9 cellular contexts compared by ENCODE assay signal in the genomic region with DNA sequence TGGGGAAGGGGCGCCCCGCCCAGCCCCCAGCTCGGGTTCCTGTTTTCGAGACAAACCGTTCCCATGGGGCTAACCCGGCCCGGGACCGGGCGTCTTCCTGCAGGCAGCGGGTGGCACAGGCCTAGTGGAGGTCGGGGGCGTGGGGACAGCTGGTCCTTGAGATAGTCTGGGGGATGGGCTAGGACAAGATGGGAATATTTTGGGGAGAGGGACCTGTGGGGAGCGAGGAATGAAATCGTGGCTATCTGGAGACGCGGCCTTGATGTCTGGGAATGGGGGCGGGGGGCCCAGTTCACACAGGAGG. TPM values are rescaled to one million over a fixed set of nuclear protein-coding genes. Genes with fewer than 3 reads are reported as not detected.
DNase-seq lines count a peak whose midpoint lies in the region; ATAC-seq and TF ChIP-seq lines count a peak whose summit lies in the region.
"Had no signal": no experiment of that assay in that cellular context is flagged by ENCODE, and none has a peak within 500 bp of the region (broad histone marks: within the 10 kb centered on the region; RNA-seq: fewer than 3 reads in every experiment).

No MANE protein-coding gene starts in this region.

- H3K36me3 ChIP-seq in H7 (replicated peaks; ENCODE audit: control insufficient read depth, insufficient read depth, low read length), result no peaks in the 10 kb centered on the region
- peaks cover 0 to 9% of the 10 kb centered on the region in 2 donors for H3K36me3 ChIP-seq in left lung

- H3K27me3 ChIP-seq in H7 (ENCODE audit: control insufficient read depth, insufficient read depth, low read length), result peaks cover 40% of the 10 kb centered on the region
- H3K27me3 ChIP-seq in left lung, result peaks cover 5 to 59% of the 10 kb centered on the region in 2 donors

- no peak for TF ChIP-seq CTCF in left lung (IDR thresholded peaks at IDR 0.05)

- ATAC-seq in left lung, result peak; percentile 13
- ATAC-seq in GM18907 (IDR thresholded peaks at IDR 0.05; ENCODE audit: unreplicated experiment), result no peak

- intact Hi-C loops in left lung (cut with DNase I), result no loop called here

- peak overlapping the region; percentile 88 to 99 for H3K27ac ChIP-seq in left lung

- no peak for DNase-seq in H7
- peak; percentile 70 to 91 (median 79) for DNase-seq in T-helper 1 cell
- DNase-seq in astrocyte of the hippocampus (ENCODE audit: low read depth, low spot score), result peak; percentile 26
- DNase-seq in left lung, result peak; percentile 86 to 97
- peak; percentile 26 to 54 for DNase-seq in stimulated activated CD8-positive, alpha-beta memory T cell treated with anti-CD3 and anti-CD28 coated beads, Interleukin-4, amount 100 ng/mL, for 4 hours (ENCODE audit: low read depth in 2 of 2, low spot score in 1 of 2)
- no peak for DNase-seq in HuH-7 (ENCODE audit: low spot score)
- DNase-seq in NCI-H187 treated with DMSO at 0.1 percent for 48 hours (lab: John Stamatoyannopoulos, UW), result no peak

- no peaks in the 10 kb centered on the region for H3K9me3 ChIP-seq in left lung

- H3K4me1 ChIP-seq in left lung, result peaks cover 27 to 53% of the 10 kb centered on the region in 2 donors

- H3K4me3 ChIP-seq in H7 (ENCODE audit: insufficient read depth, low read depth, low read length) (peak overlapping the region; percentile 62), left lung (peak overlapping the region; percentile 28 to 59)

RNA-seq across cellular contexts. Expression of a gene that starts 1.2 kb away (rescaled TPM):
- total RNA-seq in H7 (2014; rRNA removed; shearing (Covaris generic)), result 9.2 and 12.3 TPM in 2 replicates
- total RNA-seq in left lung, result 10 to 100 TPM; 10.8 to 35.3 TPM
- total RNA-seq: SK-MEL-5 had no signal

RNA-seq across cellular contexts. Expression of a gene that starts 14.6 kb away (rescaled TPM):
- total RNA-seq in H7 (2014; rRNA removed; shearing (Covaris generic)), result 2.9 and 6.4 TPM in 2 replicates
- total RNA-seq in left lung, result 1 to 10 TPM; 1.3 to 3.7 TPM

RNA-seq across cellular contexts. Expression of a gene that starts 22.2 kb away (rescaled TPM):
- total RNA-seq in H7 (2014; rRNA removed; shearing (Covaris generic)), result 0.85 and 1.9 TPM in 2 replicates
- total RNA-seq in left lung, result 1 to 10 TPM; 3.5 to 7.9 TPM

RNA-seq across cellular contexts. Expression of a gene that starts 33.2 kb away (rescaled TPM):
- total RNA-seq in H7 (2014; rRNA removed; shearing (Covaris generic)), result 66.5 and 80.0 TPM in 2 replicates
- 100 to 1,000 TPM; 169 to 228 TPM for total RNA-seq in left lung

RNA-seq across cellular contexts. Expression of a gene that starts 57.8 kb away (rescaled TPM):
- total RNA-seq in H7 (2014; rRNA removed; shearing (Covaris generic)), result 24.5 and 29.7 TPM in 2 replicates
- total RNA-seq in left lung, result 10 to 100 TPM; 19.3 to 23.2 TPM

Comparison
In these comparisons a context has a peak if more than half of its experiments do, and no peak if none do; other contexts are left out.
1. DNase-seq: peak in T-helper 1 cell (5 of 5), astrocyte of the hippocampus (single experiment), left lung (2 of 2) and stimulated activated CD8-positive, alpha-beta memory T cell treated with anti-CD3 and anti-CD28 coated beads, Interleukin-4, amount 100 ng/mL, for 4 hours (2 of 2); none in H7 (single experiment), HuH-7 (single experiment) and NCI-H187 treated with DMSO at 0.1 percent for 48 hours (single experiment).